ENCODE assay signal across 2 cellular contexts in the genomic region with DNA sequence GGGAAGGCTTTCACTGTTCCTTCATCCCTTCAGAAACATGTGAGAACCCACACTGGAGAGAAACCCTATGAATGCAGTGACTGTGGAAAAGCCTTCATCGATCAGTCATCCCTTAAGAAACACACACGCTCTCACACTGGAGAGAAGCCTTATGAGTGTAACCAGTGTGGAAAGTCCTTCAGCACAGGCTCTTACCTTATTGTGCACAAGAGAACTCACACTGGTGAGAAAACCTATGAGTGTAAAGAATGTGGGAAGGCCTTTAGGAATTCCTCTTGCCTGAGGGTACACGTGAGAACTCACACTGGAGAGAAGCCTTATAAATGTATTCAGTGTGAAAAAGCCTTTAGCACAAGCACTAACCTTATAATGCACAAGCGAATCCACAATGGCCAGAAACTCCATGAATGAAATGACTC.
A peak's percentile ranks its signal among the peaks of the same experiment; 100 is the strongest.
TF ChIP-seq lines count a peak whose summit lies in the region.

No MANE protein-coding gene starts in this region.

TF ChIP-seq in GM12878, 131 proteins besides CTCF, POLR2A, EP300 and RAD21:
- TF ChIP-seq YBX1 (IDR thresholded peaks at IDR 0.05) (no peak), ZNF274 (IDR thresholded peaks at IDR 0.05; ENCODE audit: insufficient read depth, insufficient read length) (peak; percentile 83), ASH2L (IDR thresholded peaks at IDR 0.05; ENCODE audit: borderline replicate concordance, low read depth) (no peak)

TF ChIP-seq in liver, 16 proteins besides CTCF, POLR2A, EP300 and RAD21:
- TF ChIP-seq FOXA2 (IDR thresholded peaks at IDR 0.05) (no peak), EGR1 (IDR thresholded peaks at IDR 0.05; ENCODE audit: low read depth in 2 of 2) (no peak), NR2F2 (IDR thresholded peaks at IDR 0.05) (no peak), GABPA (IDR thresholded peaks at IDR 0.05 in 1 of 2, conservative IDR thresholded peaks at IDR 0.05 in 1 of 2) (no peak), TAF1 (conservative IDR thresholded peaks at IDR 0.05) (no peak), YY1 (IDR thresholded peaks at IDR 0.05) (no peak), JUND (IDR thresholded peaks at IDR 0.05) (no peak), SP1 (IDR thresholded peaks at IDR 0.05) (no peak), FOXA1 (IDR thresholded peaks at IDR 0.05) (no peak), HNF4G (IDR thresholded peaks at IDR 0.05) (no peak), RXRA (IDR thresholded peaks at IDR 0.05) (no peak), HNF4A (conservative IDR thresholded peaks at IDR 0.05) (no peak)
- TF ChIP-seq, protein P1, sequence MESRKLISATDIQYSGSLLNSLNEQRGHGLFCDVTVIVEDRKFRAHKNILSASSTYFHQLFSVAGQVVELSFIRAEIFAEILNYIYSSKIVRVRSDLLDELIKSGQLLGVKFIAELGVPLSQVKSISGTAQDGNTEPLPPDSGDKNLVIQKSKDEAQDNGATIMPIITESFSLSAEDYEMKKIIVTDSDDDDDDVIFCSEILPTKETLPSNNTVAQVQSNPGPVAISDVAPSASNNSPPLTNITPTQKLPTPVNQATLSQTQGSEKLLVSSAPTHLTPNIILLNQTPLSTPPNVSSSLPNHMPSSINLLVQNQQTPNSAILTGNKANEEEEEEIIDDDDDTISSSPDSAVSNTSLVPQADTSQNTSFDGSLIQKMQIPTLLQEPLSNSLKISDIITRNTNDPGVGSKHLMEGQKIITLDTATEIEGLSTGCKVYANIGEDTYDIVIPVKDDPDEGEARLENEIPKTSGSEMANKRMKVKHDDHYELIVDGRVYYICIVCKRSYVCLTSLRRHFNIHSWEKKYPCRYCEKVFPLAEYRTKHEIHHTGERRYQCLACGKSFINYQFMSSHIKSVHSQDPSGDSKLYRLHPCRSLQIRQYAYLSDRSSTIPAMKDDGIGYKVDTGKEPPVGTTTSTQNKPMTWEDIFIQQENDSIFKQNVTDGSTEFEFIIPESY (IDR thresholded peaks at IDR 0.05) = no peak
- TF ChIP-seq, protein P2, sequence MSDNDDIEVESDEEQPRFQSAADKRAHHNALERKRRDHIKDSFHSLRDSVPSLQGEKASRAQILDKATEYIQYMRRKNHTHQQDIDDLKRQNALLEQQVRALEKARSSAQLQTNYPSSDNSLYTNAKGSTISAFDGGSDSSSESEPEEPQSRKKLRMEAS (IDR thresholded peaks at IDR 0.05) = no peak
- TF ChIP-seq, protein P3, sequence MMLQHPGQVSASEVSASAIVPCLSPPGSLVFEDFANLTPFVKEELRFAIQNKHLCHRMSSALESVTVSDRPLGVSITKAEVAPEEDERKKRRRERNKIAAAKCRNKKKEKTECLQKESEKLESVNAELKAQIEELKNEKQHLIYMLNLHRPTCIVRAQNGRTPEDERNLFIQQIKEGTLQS (IDR thresholded peaks at IDR 0.05) = no peak
- TF ChIP-seq, protein P4, sequence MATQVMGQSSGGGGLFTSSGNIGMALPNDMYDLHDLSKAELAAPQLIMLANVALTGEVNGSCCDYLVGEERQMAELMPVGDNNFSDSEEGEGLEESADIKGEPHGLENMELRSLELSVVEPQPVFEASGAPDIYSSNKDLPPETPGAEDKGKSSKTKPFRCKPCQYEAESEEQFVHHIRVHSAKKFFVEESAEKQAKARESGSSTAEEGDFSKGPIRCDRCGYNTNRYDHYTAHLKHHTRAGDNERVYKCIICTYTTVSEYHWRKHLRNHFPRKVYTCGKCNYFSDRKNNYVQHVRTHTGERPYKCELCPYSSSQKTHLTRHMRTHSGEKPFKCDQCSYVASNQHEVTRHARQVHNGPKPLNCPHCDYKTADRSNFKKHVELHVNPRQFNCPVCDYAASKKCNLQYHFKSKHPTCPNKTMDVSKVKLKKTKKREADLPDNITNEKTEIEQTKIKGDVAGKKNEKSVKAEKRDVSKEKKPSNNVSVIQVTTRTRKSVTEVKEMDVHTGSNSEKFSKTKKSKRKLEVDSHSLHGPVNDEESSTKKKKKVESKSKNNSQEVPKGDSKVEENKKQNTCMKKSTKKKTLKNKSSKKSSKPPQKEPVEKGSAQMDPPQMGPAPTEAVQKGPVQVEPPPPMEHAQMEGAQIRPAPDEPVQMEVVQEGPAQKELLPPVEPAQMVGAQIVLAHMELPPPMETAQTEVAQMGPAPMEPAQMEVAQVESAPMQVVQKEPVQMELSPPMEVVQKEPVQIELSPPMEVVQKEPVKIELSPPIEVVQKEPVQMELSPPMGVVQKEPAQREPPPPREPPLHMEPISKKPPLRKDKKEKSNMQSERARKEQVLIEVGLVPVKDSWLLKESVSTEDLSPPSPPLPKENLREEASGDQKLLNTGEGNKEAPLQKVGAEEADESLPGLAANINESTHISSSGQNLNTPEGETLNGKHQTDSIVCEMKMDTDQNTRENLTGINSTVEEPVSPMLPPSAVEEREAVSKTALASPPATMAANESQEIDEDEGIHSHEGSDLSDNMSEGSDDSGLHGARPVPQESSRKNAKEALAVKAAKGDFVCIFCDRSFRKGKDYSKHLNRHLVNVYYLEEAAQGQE (IDR thresholded peaks at IDR 0.05) = no peak
